ENCODE assay signal across 12 cellular contexts in genomic region chr4:41815478-41815877, GRCh38.
DNase-seq lines count a peak whose midpoint lies in the region; ATAC-seq and TF ChIP-seq lines count a peak whose summit lies in the region.
"Had no signal": no experiment of that assay in that cellular context is flagged by ENCODE, and none has a peak within 500 bp of the region (broad histone marks: within the 10 kb centered on the region; RNA-seq: fewer than 3 reads in every experiment).

No MANE protein-coding gene starts in this region.

- H3K27me3 ChIP-seq in RWPE2 (ENCODE audit: insufficient read depth, poor library complexity, severe bottlenecking) = peaks cover 9% of the 10 kb centered on the region
- H3K27me3 ChIP-seq: BLaER1 treated with 17β-estradiol and CSF1 and Interleukin-3, amounts not matched to agents 10 nM and 100 nM had no signal

- H3K27ac ChIP-seq in RWPE2 (ENCODE audit: poor library complexity, severe bottlenecking) = no peak overlapping the region
- H3K27ac ChIP-seq: BLaER1 treated with 17β-estradiol and CSF1 and Interleukin-3, amounts not matched to agents 10 nM and 100 nM had no signal

- no peaks in the 10 kb centered on the region for H3K36me3 ChIP-seq in RWPE2 (ENCODE audit: low read depth)
- H3K36me3 ChIP-seq: BLaER1 treated with 17β-estradiol and CSF1 and Interleukin-3, amounts not matched to agents 10 nM and 100 nM had no signal

- DNase-seq in NCI-H748 (lab: John Stamatoyannopoulos, UW; ENCODE audit: unreplicated experiment) = peak; percentile 21
- no peak for DNase-seq in NCI-H748 treated with DMSO at 0.1 percent for 48 hours (lab: John Stamatoyannopoulos, UW)
- peak; percentile 43 for DNase-seq in Jurkat, Clone E6-1 (ENCODE audit: low read depth, low spot score)
- no peak for DNase-seq in RWPE2 (ENCODE audit: low spot score)
- peak; percentile 22 for DNase-seq in epithelial cell of esophagus (ENCODE audit: low read depth)
- DNase-seq in foreskin melanocyte = no peak
- no peak for DNase-seq in NCI-H2107 (lab: John Stamatoyannopoulos, UW)
- no peak for DNase-seq in NCI-H69 (lab: John Stamatoyannopoulos, UW)
- DNase-seq: Calu3; CD8-positive, alpha-beta T cell; H9 had no signal

- no peaks in the 10 kb centered on the region for H3K9me3 ChIP-seq in RWPE2 (ENCODE audit: severe bottlenecking)

- H3K4me3 ChIP-seq in Jurkat, Clone E6-1 (ENCODE audit: low read length) = no peak overlapping the region
- H3K4me3 ChIP-seq in RWPE2 (ENCODE audit: severe bottlenecking) (no peak overlapping the region), epithelial cell of esophagus (ENCODE audit: low read length) (no peak overlapping the region)
- H3K4me3 ChIP-seq: BLaER1 treated with 17β-estradiol and CSF1 and Interleukin-3, amounts not matched to agents 10 nM and 100 nM had no signal

- no peak for TF ChIP-seq CTCF in RWPE2 (IDR thresholded peaks at IDR 0.05; ENCODE audit: poor library complexity, severe bottlenecking)
- TF ChIP-seq CTCF in epithelial cell of esophagus (IDR thresholded peaks at IDR 0.05; ENCODE audit: insufficient read depth, low read depth, low read length, missing control alignments) = no peak

- ATAC-seq in RWPE2 (ENCODE audit: low read depth) = peak; percentile 46; the same call in 2 of the 3 replicates
- ATAC-seq: CD8-positive, alpha-beta T cell had no signal

- no peaks in the 10 kb centered on the region for H3K4me1 ChIP-seq in RWPE2 (ENCODE audit: insufficient read depth, poor library complexity, severe bottlenecking)

Comparison
In these comparisons a context has a peak if more than half of its experiments do, and no peak if none do; other contexts are left out.
1. DNase-seq: peak in NCI-H748 (single experiment), Jurkat, Clone E6-1 (single experiment) and epithelial cell of esophagus (single experiment); none in NCI-H748 treated with DMSO at 0.1 percent for 48 hours (single experiment), RWPE2 (single experiment), foreskin melanocyte (single experiment), NCI-H2107 (single experiment) and NCI-H69 (single experiment).